In the genomic region with DNA sequence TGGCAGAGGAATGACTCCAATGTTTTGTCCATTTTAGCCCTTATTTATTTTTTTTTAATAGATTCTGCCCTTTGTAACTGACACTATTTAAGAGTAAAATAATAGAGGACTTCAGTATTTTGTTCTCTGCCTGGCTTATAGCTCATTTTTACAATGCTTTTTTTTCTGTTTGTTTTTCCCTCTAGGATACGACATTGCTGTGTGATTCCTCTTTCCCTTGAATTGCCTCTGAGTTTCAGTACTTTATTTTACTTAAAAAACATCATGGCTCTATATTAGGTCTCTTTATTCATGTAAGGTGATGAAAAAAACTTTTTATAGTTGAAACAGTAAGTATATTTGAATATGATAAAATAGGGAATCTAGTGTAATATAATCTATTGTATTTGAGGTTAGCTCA, we compare ENCODE assay signal across 32 cellular contexts.
"Had no signal": no experiment of that assay in that cellular context is flagged by ENCODE, and none has a peak within 500 bp of the region (broad histone marks: within the 10 kb centered on the region; RNA-seq: fewer than 3 reads in every experiment).

No MANE protein-coding gene starts in this region.

- H3K36me3 Mint-ChIP-seq: activated CD8-positive, alpha-beta memory T cell treated with anti-CD3 and anti-CD28 coated beads, Interleukin-2, amount 10 ng/mL, durations not matched to agents 7 days and 5 days; activated naive CD4-positive, alpha-beta T cell treated with anti-CD3 and anti-CD28 coated beads, Interleukin-2, amount 10 ng/mL, durations not matched to agents 7 days and 5 days; activated naive CD4-positive, alpha-beta T cell treated with anti-CD3 and anti-CD28 coated beads, Interleukin-2, amount 50 U/mL, for 72 hours; activated naive CD8-positive, alpha-beta T cell treated with anti-CD3 and anti-CD28 coated beads, Interleukin-2, amount 10 ng/mL, durations not matched to agents 7 days and 5 days had no signal

- H3K4me3 ChIP-seq: ascending aorta, breast epithelium, cardiac muscle cell, heart left ventricle had no signal

- FAIRE-seq: TTC549 had no signal

- H3K27ac ChIP-seq: ascending aorta, breast epithelium, cardiac muscle cell, heart left ventricle, VCaP had no signal

- H3K9me3 ChIP-seq: ascending aorta, breast epithelium, heart left ventricle had no signal

- H3K4me1 ChIP-seq: breast epithelium had no signal

- H3K36me3 ChIP-seq: ascending aorta, breast epithelium, cardiac muscle cell, heart left ventricle had no signal

- H3K27ac Mint-ChIP-seq: activated B cell treated with CpG ODN at 0.5 μM for 24 hours; activated CD8-positive, alpha-beta memory T cell treated with anti-CD3 and anti-CD28 coated beads, Interleukin-2, amount 10 ng/mL, durations not matched to agents 7 days and 5 days; activated CD8-positive, alpha-beta T cell treated with anti-CD3 and anti-CD28 coated beads for 36 hours; activated naive CD4-positive, alpha-beta T cell treated with anti-CD3 and anti-CD28 coated beads, Interleukin-2, amount 10 ng/mL, durations not matched to agents 7 days and 5 days; activated naive CD4-positive, alpha-beta T cell treated with anti-CD3 and anti-CD28 coated beads, Interleukin-2, amount 50 U/mL, for 72 hours; activated naive CD8-positive, alpha-beta T cell treated with anti-CD3 and anti-CD28 coated beads, Interleukin-2, amount 10 ng/mL, durations not matched to agents 7 days and 5 days; activated T-cell treated with anti-CD3 and anti-CD28 coated beads, Interleukin-2, amount 50 U/mL, for 72 hours; effector memory CD8-positive, alpha-beta T cell had no signal

- H3K27me3 ChIP-seq: ascending aorta, breast epithelium, cardiac muscle cell, heart left ventricle had no signal

- H3K4me3 Mint-ChIP-seq: activated B cell treated with CpG ODN at 0.5 μM for 24 hours; activated CD8-positive, alpha-beta memory T cell treated with anti-CD3 and anti-CD28 coated beads, Interleukin-2, amount 10 ng/mL, durations not matched to agents 7 days and 5 days; activated CD8-positive, alpha-beta T cell treated with anti-CD3 and anti-CD28 coated beads for 36 hours; activated naive CD4-positive, alpha-beta T cell treated with anti-CD3 and anti-CD28 coated beads, Interleukin-2, amount 10 ng/mL, durations not matched to agents 7 days and 5 days; activated naive CD8-positive, alpha-beta T cell treated with anti-CD3 and anti-CD28 coated beads, Interleukin-2, amount 10 ng/mL, durations not matched to agents 7 days and 5 days; activated T-cell treated with anti-CD3 and anti-CD28 coated beads, Interleukin-2, amount 50 U/mL, for 72 hours; brain; effector memory CD8-positive, alpha-beta T cell had no signal

- DNase-seq: activated B cell treated with CpG ODN at 0.5 μM for 24 hours; activated CD4-positive, alpha-beta T cell treated with anti-CD3 and anti-CD28 coated beads for 48 hours; activated CD4-positive, alpha-beta T cell treated with anti-CD3 and anti-CD28 coated beads, Interleukin-2, amount 50 U/mL, for 1 hour; activated CD4-positive, alpha-beta T cell treated with anti-CD3 and anti-CD28 coated beads, Interleukin-2, amount 50 U/mL, for 48 hours; activated CD8-positive, alpha-beta memory T cell treated with anti-CD3 and anti-CD28 coated beads, Interleukin-2, amount 10 ng/mL, durations not matched to agents 7 days and 5 days; activated CD8-positive, alpha-beta memory T cell treated with anti-CD3 and anti-CD28 coated beads, Interleukin-2, amount 50 U/mL, for 4 hours; activated CD8-positive, alpha-beta T cell treated with anti-CD3 and anti-CD28 coated beads for 36 hours; activated gamma-delta T cell; activated naive CD4-positive, alpha-beta T cell; activated naive CD4-positive, alpha-beta T cell treated with anti-CD3 and anti-CD28 coated beads, Interleukin-2, amount 10 ng/mL, durations not matched to agents 7 days and 5 days; activated naive CD8-positive, alpha-beta T cell treated with anti-CD3 and anti-CD28 coated beads, Interleukin-2, amount 10 ng/mL, durations not matched to agents 7 days and 5 days; activated T-cell treated with anti-CD3 and anti-CD28 coated beads, Interleukin-2, amount 50 U/mL, for 1 hour; activated T-cell treated with anti-CD3 and anti-CD28 coated beads, Interleukin-2, amount 50 U/mL, for 72 hours; central memory CD4-positive, alpha-beta T cell; cerebellar nuclear complex; cortex of kidney; dermis blood vessel endothelial cell; effector CD4-positive, alpha-beta T cell; effector memory CD8-positive, alpha-beta T cell; foreskin fibroblast; glutamatergic neuron; heart left ventricle; T-helper 2 cell had no signal

- ATAC-seq: activated CD4-positive, CD25-positive, alpha-beta regulatory T cell treated with anti-CD3 and anti-CD28 coated beads, Interleukin-2, amount 50 U/mL, for 24 hours; activated CD8-positive, alpha-beta memory T cell treated with anti-CD3 and anti-CD28 coated beads, Interleukin-2, amount 10 ng/mL, durations not matched to agents 7 days and 5 days; activated CD8-positive, alpha-beta T cell treated with anti-CD3 and anti-CD28 coated beads for 36 hours; activated naive CD4-positive, alpha-beta T cell treated with anti-CD3 and anti-CD28 coated beads, Interleukin-2, amount 50 U/mL, for 72 hours; activated T-cell treated with anti-CD3 and anti-CD28 coated beads, Interleukin-2, amount 50 U/mL, for 72 hours; effector memory CD8-positive, alpha-beta T cell; esophagus mucosa; heart left ventricle had no signal

- H3K4me1 Mint-ChIP-seq: activated B cell treated with CpG ODN at 0.5 μM for 24 hours; activated CD8-positive, alpha-beta memory T cell treated with anti-CD3 and anti-CD28 coated beads, Interleukin-2, amount 10 ng/mL, durations not matched to agents 7 days and 5 days; activated naive CD4-positive, alpha-beta T cell treated with anti-CD3 and anti-CD28 coated beads, Interleukin-2, amount 10 ng/mL, durations not matched to agents 7 days and 5 days; activated naive CD8-positive, alpha-beta T cell treated with anti-CD3 and anti-CD28 coated beads, Interleukin-2, amount 10 ng/mL, durations not matched to agents 7 days and 5 days had no signal

- H3K9me3 Mint-ChIP-seq: activated B cell treated with CpG ODN at 0.5 μM for 24 hours; activated naive CD4-positive, alpha-beta T cell treated with anti-CD3 and anti-CD28 coated beads, Interleukin-2, amount 10 ng/mL, durations not matched to agents 7 days and 5 days had no signal

- H3K27me3 Mint-ChIP-seq: activated B cell treated with CpG ODN at 0.5 μM for 24 hours; activated CD8-positive, alpha-beta memory T cell treated with anti-CD3 and anti-CD28 coated beads, Interleukin-2, amount 10 ng/mL, durations not matched to agents 7 days and 5 days; activated CD8-positive, alpha-beta T cell treated with anti-CD3 and anti-CD28 coated beads for 36 hours; activated naive CD4-positive, alpha-beta T cell treated with anti-CD3 and anti-CD28 coated beads, Interleukin-2, amount 10 ng/mL, durations not matched to agents 7 days and 5 days; activated naive CD8-positive, alpha-beta T cell treated with anti-CD3 and anti-CD28 coated beads, Interleukin-2, amount 10 ng/mL, durations not matched to agents 7 days and 5 days; brain; effector memory CD8-positive, alpha-beta T cell had no signal
